In genomic region chr2:172554352-172555271, GRCh38 we compare ENCODE assay signal across 8 cellular contexts. TPM values are rescaled to one million over a fixed set of nuclear protein-coding genes. Genes with fewer than 3 reads are reported as not detected.
DNase-seq lines count a peak whose midpoint lies in the region; ATAC-seq and TF ChIP-seq lines count a peak whose summit lies in the region.

No MANE protein-coding gene starts in this region.

- H3K4me3 ChIP-seq in GM23248 (peak overlapping the region; percentile 91), epithelial cell of proximal tubule (ENCODE audit: low read depth, low read length) (peak overlapping the region; percentile 93), retinal pigment epithelial cell (ENCODE audit: low read length) (peak overlapping the region; percentile 83)

- H3K9me3 ChIP-seq in GM23248 (ENCODE audit: low read depth): no peaks in the 10 kb centered on the region

- H3K36me3 ChIP-seq in GM23248 (ENCODE audit: low read depth): no peaks in the 10 kb centered on the region

- no peaks in the 10 kb centered on the region for H3K9me2 ChIP-seq in GM23248 (ENCODE audit: insufficient read depth)

- H3K9ac ChIP-seq in GM23248: peak overlapping the region; percentile 87

- no peak for TF ChIP-seq CTCF in RWPE1 (conservative IDR thresholded peaks at IDR 0.05; ENCODE audit: low read depth)
- no peak for TF ChIP-seq CTCF in epithelial cell of proximal tubule (conservative IDR thresholded peaks at IDR 0.05; ENCODE audit: low read depth, low read length)
- TF ChIP-seq CTCF in retinal pigment epithelial cell (conservative IDR thresholded peaks at IDR 0.05; ENCODE audit: low read depth, low read length): no peak

- H4K20me1 ChIP-seq in GM23248 (ENCODE audit: insufficient read depth): no peaks in the 10 kb centered on the region

- H3K27me3 ChIP-seq in GM23248 (replicated peaks; ENCODE audit: insufficient read depth): no peaks in the 10 kb centered on the region

- H3K4me1 ChIP-seq in GM23248 (ENCODE audit: insufficient read depth): peaks cover 38% of the 10 kb centered on the region

- H3K27ac ChIP-seq in GM23248 (peak overlapping the region; percentile 63), RWPE1 (peak overlapping the region; percentile 97)

- no peak for ATAC-seq in GM19452 (IDR thresholded peaks at IDR 0.05; ENCODE audit: unreplicated experiment)
- ATAC-seq in HG02588 (IDR thresholded peaks at IDR 0.05; ENCODE audit: unreplicated experiment): no peak

- peaks cover 24% of the 10 kb centered on the region for H3F3A ChIP-seq in GM23248 (ENCODE audit: insufficient read depth)

- peak overlapping the region; percentile 88 for H2AFZ ChIP-seq in GM23248

- peak overlapping the region; percentile 81 for H3K4me2 ChIP-seq in GM23248 (ENCODE audit: unreplicated experiment)

- CTCF ChIA-PET in RWPE1 (lab: Yijun Ruan, JAX): interaction anchor here (0.6 kb wide), 2 partner anchors 64 to 213 kb away, joined by 6 to 11 read pairs; no protein-coding TSS in a partner anchor

- DNase-seq in GM23248 (no peak), RWPE1 (ENCODE audit: low spot score) (no peak), epithelial cell of proximal tubule (ENCODE audit: low read depth) (no peak), retinal pigment epithelial cell (ENCODE audit: low read depth) (no peak), NCI-H526 (lab: John Stamatoyannopoulos, UW) (no peak), Ammon's horn (ENCODE audit: low spot score) (no peak)

- peaks cover 49% of the 10 kb centered on the region for H3K79me2 ChIP-seq in GM23248 (ENCODE audit: insufficient read depth)

- POLR2A ChIA-PET in RWPE1 (lab: Yijun Ruan, JAX; ENCODE audit: low non-redundant PET): interaction anchor here (0.6 kb wide), 1 partner anchor 412 kb away, joined by 10 read pairs; no protein-coding TSS in a partner anchor

- in situ Hi-C loops in GM23248 (cut with MboI): no loop called here

- 81 to 84% methylated on average over 18 of the region's 18 CpGs for WGBS in GM23248 (ENCODE audit: low coverage in 1 of 2, low lambda C conversion rate in 2 of 2, missing lambda C conversion rate in 2 of 2), 2 experiments

RNA-seq across cellular contexts. Expression of gene PDK1, which starts 1.3 kb away (rescaled TPM):
- total RNA-seq in GM23248 (2014; rRNA removed; shearing (Covaris generic)): 22.7 and 29.0 TPM in 2 replicates
- 51.1 and 53.9 TPM in 2 replicates for polyA plus RNA-seq in GM23248 (2016; fragmentation: Nextera tagmentation; extraction: Ambion mirVana)
- 3.5 and 33.3 TPM in 2 replicates for total RNA-seq in epithelial cell of proximal tubule
